Comparison of ENCODE assay signal across 27 cellular contexts in the genomic region with DNA sequence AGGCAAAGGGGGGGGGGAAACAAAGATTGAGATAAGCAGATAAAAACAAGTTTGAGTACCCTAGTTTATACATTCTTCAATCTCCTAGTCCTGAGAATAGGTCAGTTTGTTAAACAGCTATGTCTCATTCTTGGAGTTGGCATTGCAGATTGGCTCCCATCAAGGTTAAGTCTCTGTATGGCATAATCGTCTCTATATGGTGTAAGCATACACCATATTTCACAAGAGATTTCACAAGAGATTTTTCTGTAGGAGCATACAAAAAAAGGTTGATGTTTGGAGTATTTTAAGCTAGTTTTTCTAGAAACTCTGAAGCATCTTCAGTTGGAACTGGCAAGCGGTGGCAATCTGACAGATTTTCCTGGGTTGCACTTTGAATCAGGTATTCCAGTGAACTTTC. TPM values are rescaled to one million over a fixed set of nuclear protein-coding genes. Genes with fewer than 3 reads are reported as not detected.
"Had no signal": no experiment of that assay in that cellular context is flagged by ENCODE, and none has a peak within 500 bp of the region (broad histone marks: within the 10 kb centered on the region; RNA-seq: fewer than 3 reads in every experiment).

No MANE protein-coding gene starts in this region.

- H3K9me3 Mint-ChIP-seq: activated CD8-positive, alpha-beta T cell treated with anti-CD3 and anti-CD28 coated beads for 36 hours; activated naive CD8-positive, alpha-beta T cell treated with anti-CD3 and anti-CD28 coated beads, Interleukin-2, amount 50 U/mL, for 24 hours; activated T-cell treated with anti-CD3 and anti-CD28 coated beads, Interleukin-2, amount 50 U/mL, for 4 hours; activated T-helper 2 cell treated with anti-CD3 and anti-CD28 coated beads, Interferon-gamma antibody, Interleukin-2, Interleukin-4, amounts not matched to agents 10 μg/mL and 5 μg/mL and 100 μg/mL, durations not matched to agents 14 hours and 24 hours and 36 hours; naive B cell; nephron progenitor cell; stimulated activated naive CD8-positive, alpha-beta T cell treated with anti-CD3 and anti-CD28 coated beads, Interleukin-15, Interleukin-2, amounts not matched to agents 100 ng/mL and 50 ng/mL, for 24 hours; WTC11 had no signal

- ATAC-seq: activated CD8-positive, alpha-beta T cell treated with anti-CD3 and anti-CD28 coated beads for 36 hours; activated naive CD8-positive, alpha-beta T cell treated with anti-CD3 and anti-CD28 coated beads, Interleukin-2, amount 50 U/mL, for 24 hours; activated T-cell treated with anti-CD3 and anti-CD28 coated beads, Interleukin-2, amount 50 U/mL, for 4 hours; left ventricle myocardium superior; sciatic nerve; stimulated activated effector memory CD8-positive, alpha-beta T cell treated with anti-CD3 and anti-CD28 coated beads, Interleukin-12 subunit alpha, Interleukin-12 subunit beta, amount 100 ng/mL, for 72 hours; WTC11 had no signal

- H3K4me3 ChIP-seq: esophagus muscularis mucosa, prostate gland, skin epidermis, thoracic aorta had no signal

- H3K9me3 ChIP-seq: esophagus muscularis mucosa, neutrophil, prostate gland, thoracic aorta had no signal

- H3K4me1 ChIP-seq: esophagus muscularis mucosa, prostate gland had no signal

- H3K27ac ChIP-seq: esophagus muscularis mucosa, neutrophil, prostate gland, skin epidermis, thoracic aorta had no signal

- H3K4me3 Mint-ChIP-seq: activated CD8-positive, alpha-beta T cell treated with anti-CD3 and anti-CD28 coated beads for 36 hours; activated naive CD4-positive, alpha-beta T cell treated with anti-CD3 and anti-CD28 coated beads, Interleukin-2, amount 50 U/mL, for 24 hours; activated naive CD8-positive, alpha-beta T cell treated with anti-CD3 and anti-CD28 coated beads, Interleukin-2, amount 50 U/mL, for 24 hours; activated T-cell treated with anti-CD3 and anti-CD28 coated beads, Interleukin-2, amount 50 U/mL, for 4 hours; mesothelial cell of epicardium; naive B cell; nephron progenitor cell; stimulated activated effector memory CD8-positive, alpha-beta T cell treated with anti-CD3 and anti-CD28 coated beads, Interleukin-12 subunit alpha, Interleukin-12 subunit beta, amount 100 ng/mL, for 72 hours; stimulated activated naive CD8-positive, alpha-beta T cell treated with anti-CD3 and anti-CD28 coated beads, Interleukin-15, Interleukin-2, amounts not matched to agents 100 ng/mL and 50 ng/mL, for 24 hours; WTC11 had no signal

- H3K27me3 Mint-ChIP-seq: activated CD8-positive, alpha-beta T cell treated with anti-CD3 and anti-CD28 coated beads for 36 hours; activated naive CD4-positive, alpha-beta T cell treated with anti-CD3 and anti-CD28 coated beads, Interleukin-2, amount 50 U/mL, for 24 hours; activated naive CD8-positive, alpha-beta T cell treated with anti-CD3 and anti-CD28 coated beads, Interleukin-2, amount 50 U/mL, for 24 hours; naive B cell; stimulated activated naive CD8-positive, alpha-beta T cell treated with anti-CD3 and anti-CD28 coated beads, Interleukin-15, Interleukin-2, amounts not matched to agents 100 ng/mL and 50 ng/mL, for 24 hours had no signal

- H3K36me3 Mint-ChIP-seq: activated naive CD4-positive, alpha-beta T cell treated with anti-CD3 and anti-CD28 coated beads, Interleukin-2, amount 50 U/mL, for 24 hours; naive B cell; stimulated activated effector memory CD8-positive, alpha-beta T cell treated with anti-CD3 and anti-CD28 coated beads, Interleukin-12 subunit alpha, Interleukin-12 subunit beta, amount 100 ng/mL, for 72 hours; WTC11 had no signal

- H3K36me3 ChIP-seq: esophagus muscularis mucosa, neutrophil, prostate gland, thoracic aorta had no signal

- H3K4me1 Mint-ChIP-seq: activated naive CD4-positive, alpha-beta T cell treated with anti-CD3 and anti-CD28 coated beads, Interleukin-2, amount 50 U/mL, for 24 hours; activated naive CD8-positive, alpha-beta T cell treated with anti-CD3 and anti-CD28 coated beads, Interleukin-2, amount 50 U/mL, for 24 hours; naive B cell; stimulated activated effector memory CD8-positive, alpha-beta T cell treated with anti-CD3 and anti-CD28 coated beads, Interleukin-12 subunit alpha, Interleukin-12 subunit beta, amount 100 ng/mL, for 72 hours had no signal

- DNase-seq: activated CD4-positive, alpha-beta T cell treated with anti-CD3 and anti-CD28 coated beads, Interleukin-2, amount 50 U/mL, for 1 hour; activated CD8-positive, alpha-beta T cell treated with anti-CD3 and anti-CD28 coated beads for 36 hours; activated naive CD8-positive, alpha-beta T cell treated with anti-CD3 and anti-CD28 coated beads, Interleukin-2, amount 50 U/mL, for 24 hours; activated T-cell treated with anti-CD3 and anti-CD28 coated beads, Interleukin-2, amount 50 U/mL, for 4 hours; anterior cingulate cortex; dermis blood vessel endothelial cell; effector CD4-positive, alpha-beta T cell; left ventricle myocardium superior; naive B cell; nephron progenitor cell; retina; stimulated activated CD4-positive, alpha-beta T cell treated with anti-CD3 and anti-CD28 coated beads, Interleukin-12 subunit alpha, Interleukin-12 subunit beta, amount 100 ng/mL, for 4 hours; stimulated activated CD4-positive, alpha-beta T cell treated with anti-CD3 and anti-CD28 coated beads, Interleukin-4, amount 100 ng/mL, for 24 hours; T-helper 2 cell; trophoblast cell had no signal

- H3K27me3 ChIP-seq: esophagus muscularis mucosa, neutrophil had no signal

- H3K27ac Mint-ChIP-seq: activated CD8-positive, alpha-beta T cell treated with anti-CD3 and anti-CD28 coated beads for 36 hours; activated naive CD4-positive, alpha-beta T cell treated with anti-CD3 and anti-CD28 coated beads, Interleukin-2, amount 50 U/mL, for 24 hours; activated naive CD8-positive, alpha-beta T cell treated with anti-CD3 and anti-CD28 coated beads, Interleukin-2, amount 50 U/mL, for 24 hours; activated T-helper 2 cell treated with anti-CD3 and anti-CD28 coated beads, Interferon-gamma antibody, Interleukin-2, Interleukin-4, amounts not matched to agents 10 μg/mL and 5 μg/mL and 100 μg/mL, durations not matched to agents 14 hours and 24 hours and 36 hours; nephron progenitor cell; stimulated activated effector memory CD8-positive, alpha-beta T cell treated with anti-CD3 and anti-CD28 coated beads, Interleukin-12 subunit alpha, Interleukin-12 subunit beta, amount 100 ng/mL, for 72 hours; stimulated activated naive CD8-positive, alpha-beta T cell treated with anti-CD3 and anti-CD28 coated beads, Interleukin-15, Interleukin-2, amounts not matched to agents 100 ng/mL and 50 ng/mL, for 24 hours; WTC11 had no signal

RNA-seq across cellular contexts. Expression of a gene that starts 35.8 kb away (rescaled TPM):
- total RNA-seq: activated CD8-positive, alpha-beta T cell treated with anti-CD3 and anti-CD28 coated beads for 36 hours; activated T-cell treated with anti-CD3 and anti-CD28 coated beads, Interleukin-2, amount 50 U/mL, for 4 hours; activated T-helper 2 cell treated with anti-CD3 and anti-CD28 coated beads, Interferon-gamma antibody, Interleukin-2, Interleukin-4, amounts not matched to agents 10 μg/mL and 5 μg/mL and 100 μg/mL, durations not matched to agents 14 hours and 24 hours and 36 hours had no signal
